8 cellular contexts compared by ENCODE assay signal in genomic region chr15:90930861-90931629, GRCh38. TPM values are rescaled to one million over a fixed set of nuclear protein-coding genes. Genes with fewer than 3 reads are reported as not detected.
A peak's percentile ranks its signal among the peaks of the same experiment; 100 is the strongest.
DNase-seq lines count a peak whose midpoint lies in the region; ATAC-seq, FAIRE-seq and TF ChIP-seq lines count a peak whose summit lies in the region.

No MANE protein-coding gene starts in this region.

- no peak overlapping the region for H2AK5ac ChIP-seq in trophoblast cell (ENCODE audit: low read length)

- FAIRE-seq in pancreas (lab: Jason Lieb, UNC), result no peak

- H4K12ac ChIP-seq in trophoblast cell (ENCODE audit: low read depth, low read length), result no peak overlapping the region

- no peaks in the 10 kb centered on the region for H3K36me3 ChIP-seq in GM06990 (ENCODE audit: control insufficient read depth, insufficient read depth, low read length)
- no peaks in the 10 kb centered on the region for H3K36me3 ChIP-seq in pancreas
- peaks cover 0 to under 1% of the 10 kb centered on the region in 2 experiments for H3K36me3 ChIP-seq in trophoblast cell (ENCODE audit: control insufficient read depth in 1 of 2, insufficient read depth in 2 of 2, low read length in 2 of 2)

- DNase-seq in GM06990 (ENCODE audit: extremely low read depth, insufficient read length), result peak; percentile 41
- peak; percentile 91 to 93 for DNase-seq in NCI-H524 (lab: John Stamatoyannopoulos, UW)
- DNase-seq in dermis blood vessel endothelial cell, result peak; percentile 71
- peak in 1 of 6 donors; percentile 35 for DNase-seq in pancreas
- no peak for DNase-seq in activated effector memory CD4-positive, alpha-beta T cell treated with anti-CD3 and anti-CD28 coated beads, Interleukin-2, amount 50 U/mL, for 16 hours
- no peak for DNase-seq in activated CD8-positive, alpha-beta memory T cell treated with anti-CD3 and anti-CD28 coated beads, Interleukin-2, amount 50 U/mL, for 48 hours
- DNase-seq in NCI-H1048 (lab: John Stamatoyannopoulos, UW), result no peak
- DNase-seq in trophoblast cell, result no peak

- no peak overlapping the region for H3K4me2 ChIP-seq in trophoblast cell (ENCODE audit: low read length)

- no peaks in the 10 kb centered on the region for H3K27me3 ChIP-seq in GM06990 (replicated peaks; ENCODE audit: control insufficient read depth, insufficient read depth, low read length)
- no peaks in the 10 kb centered on the region for H3K27me3 ChIP-seq in pancreas
- H3K27me3 ChIP-seq in trophoblast cell (ENCODE audit: insufficient read depth, low read length), result no peaks in the 10 kb centered on the region

- no peak overlapping the region for H2BK120ac ChIP-seq in trophoblast cell (ENCODE audit: insufficient read depth, low read length, poor library complexity)

- H3K4me3 ChIP-seq in GM06990 (replicated peaks; ENCODE audit: low read depth, low read length) (peak overlapping the region; percentile 82), pancreas (peak overlapping the region in 3 of 4 donors; percentile 38 to 84 (median 76)), trophoblast cell (ENCODE audit: low read depth, low read length) (no peak overlapping the region)

- peaks cover 9% of the 10 kb centered on the region for H3K79me1 ChIP-seq in trophoblast cell (ENCODE audit: low read length)

- ATAC-seq in pancreas, result no peak

- H3K4me1 ChIP-seq in pancreas (peaks cover 0 to 25% (median 14%) of the 10 kb centered on the region in 3 donors), trophoblast cell (ENCODE audit: control insufficient read depth in 1 of 2, insufficient read depth in 2 of 2, low read length in 2 of 2) (peaks cover 5 to 10% of the 10 kb centered on the region in 2 experiments)

- 44 to 53% methylated on average over 15 of the region's 15 CpGs for WGBS in pancreas, 2 donors
- WGBS in trophoblast cell (ENCODE audit: extremely low coverage, insufficient coverage, insufficient read length), result no CpG with 5 or more reads among the region's 15 CpGs

- H3K27ac ChIP-seq in pancreas (peak overlapping the region; percentile 91 to 96 (median 92)), trophoblast cell (ENCODE audit: low read depth, low read length) (no peak overlapping the region)

- no peak overlapping the region for H4K8ac ChIP-seq in trophoblast cell (ENCODE audit: low read depth, low read length)

- no peak overlapping the region for H3K14ac ChIP-seq in trophoblast cell (ENCODE audit: low read length)

- intact Hi-C loops in pancreas (cut with DNase I), result no loop called here

- H4K91ac ChIP-seq in trophoblast cell (ENCODE audit: low read depth, low read length), result no peak overlapping the region

- no peak overlapping the region for H3K4ac ChIP-seq in trophoblast cell (ENCODE audit: low read depth, low read length)

- H2BK5ac ChIP-seq in trophoblast cell (ENCODE audit: low read depth, low read length, poor library complexity), result no peak overlapping the region

- H3K79me2 ChIP-seq in trophoblast cell (ENCODE audit: control insufficient read depth, insufficient read depth, low read length, poor library complexity), result peaks cover 10% of the 10 kb centered on the region

- TF ChIP-seq CTCF in GM06990 (IDR thresholded peaks at IDR 0.05; ENCODE audit: insufficient read depth, low read length, poor library complexity, severe bottlenecking) (no peak), pancreas (IDR thresholded peaks at IDR 0.05) (no peak)

- no peak overlapping the region for H3K9ac ChIP-seq in trophoblast cell (ENCODE audit: low read length)

- H3K9me3 ChIP-seq in pancreas (no peaks in the 10 kb centered on the region), trophoblast cell (ENCODE audit: insufficient read depth, low read depth, low read length) (no peaks in the 10 kb centered on the region)

- H2AFZ ChIP-seq in trophoblast cell (ENCODE audit: insufficient read depth, low read length, poor library complexity), result no peak overlapping the region

- H2BK12ac ChIP-seq in trophoblast cell (ENCODE audit: low read length), result no peak overlapping the region

- no peak overlapping the region for H3K18ac ChIP-seq in trophoblast cell (ENCODE audit: low read length)

- H3K23ac ChIP-seq in trophoblast cell (ENCODE audit: low read length), result no peak overlapping the region

RNA-seq across cellular contexts. Expression of gene HDDC3, which starts 1.3 kb away (rescaled TPM):
- total RNA-seq in dermis blood vessel endothelial cell (16.3 and 16.7 TPM in 2 replicates), pancreas (10 to 100 TPM; 10.3 to 17.6 (median 13.3) TPM)
- 10 to 100 TPM; 16.6 to 20.9 TPM for polyA plus RNA-seq in pancreas
- 6.9 and 7.4 TPM in 2 replicates for polyA plus RNA-seq in trophoblast cell (2013)

RNA-seq across cellular contexts. Expression of gene UNC45A, which starts 4.0 kb away (rescaled TPM):
- total RNA-seq in dermis blood vessel endothelial cell (128 and 141 TPM in 2 replicates), pancreas (10 to 100 TPM; 29.2 to 50.7 (median 32.2) TPM)
- polyA plus RNA-seq in pancreas, result 10 to 100 TPM; 50.0 to 51.3 TPM
- polyA plus RNA-seq in trophoblast cell (2013), result 32.0 and 33.0 TPM in 2 replicates

RNA-seq across cellular contexts. Expression of gene RCCD1, which starts 23.6 kb away (rescaled TPM):
- total RNA-seq in dermis blood vessel endothelial cell (6.8 and 12.4 TPM in 2 replicates), pancreas (10 to 100 TPM in 1 of 6 donors, 1 to 10 TPM in 5; 6.6 to 12.2 (median 7.8) TPM)
- polyA plus RNA-seq in pancreas, result 10 to 100 TPM in 1 of 2 donors, 1 to 10 TPM in 1; 9.0 to 11.9 TPM
- polyA plus RNA-seq in trophoblast cell (2013), result 6.2 and 6.6 TPM in 2 replicates

RNA-seq across cellular contexts. Expression of gene MAN2A2, which starts 27.9 kb away (rescaled TPM):
- 23.1 and 38.7 TPM in 2 replicates for total RNA-seq in dermis blood vessel endothelial cell
- 10 to 100 TPM; 56.6 to 88.2 (median 67.7) TPM for total RNA-seq in pancreas
- polyA plus RNA-seq in pancreas, result 100 to 1,000 TPM in 1 of 2 donors, 10 to 100 TPM in 1; 57.2 to 118 TPM
- 21.0 and 22.3 TPM in 2 replicates for polyA plus RNA-seq in trophoblast cell (2013)

RNA-seq across cellular contexts. Expression of gene FES, which starts 46.7 kb away (rescaled TPM):
- total RNA-seq in dermis blood vessel endothelial cell, result 110 and 134 TPM in 2 replicates
- 10 to 100 TPM in 1 of 6 donors, 1 to 10 TPM in 5; 3.9 to 23.0 (median 8.6) TPM for total RNA-seq in pancreas
- polyA plus RNA-seq in pancreas, result 10 to 100 TPM; 24.4 to 26.5 TPM
- polyA plus RNA-seq in trophoblast cell (2013), result 11.0 and 11.7 TPM in 2 replicates

Comparison
In these comparisons a context has a peak if more than half of its experiments do, and no peak if none do; other contexts are left out.
1. DNase-seq: peak in GM06990 (single experiment), NCI-H524 (2 of 2) and dermis blood vessel endothelial cell (single experiment); none in activated effector memory CD4-positive, alpha-beta T cell treated with anti-CD3 and anti-CD28 coated beads, Interleukin-2, amount 50 U/mL, for 16 hours (single experiment), activated CD8-positive, alpha-beta memory T cell treated with anti-CD3 and anti-CD28 coated beads, Interleukin-2, amount 50 U/mL, for 48 hours (single experiment), NCI-H1048 (single experiment) and trophoblast cell (0 of 2).